ENCODE assay signal across 28 cellular contexts in the genomic region with DNA sequence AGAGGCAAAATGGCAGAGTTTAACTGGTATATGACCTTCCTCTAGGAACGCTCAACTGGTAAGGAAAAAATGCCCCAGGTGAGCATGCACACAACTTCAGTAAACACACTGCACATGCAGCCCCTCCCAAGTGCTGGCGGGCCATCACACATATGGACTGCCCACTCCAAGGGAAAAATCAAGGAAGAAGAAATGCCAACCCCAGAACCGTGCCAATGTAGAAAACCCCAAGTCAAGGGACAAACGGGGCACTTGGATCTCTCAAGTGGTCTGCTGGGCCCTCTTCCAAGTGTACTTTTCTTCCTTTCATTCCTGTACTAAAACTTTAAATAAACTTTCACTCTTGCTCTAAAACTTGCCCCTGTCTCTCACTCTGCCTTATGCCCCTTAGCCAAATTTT.
"Had no signal": no experiment of that assay in that cellular context is flagged by ENCODE, and none has a peak within 500 bp of the region (broad histone marks: within the 10 kb centered on the region; RNA-seq: fewer than 3 reads in every experiment).

No MANE protein-coding gene starts in this region.

- H3K36me3 Mint-ChIP-seq: naive B cell; natural killer cell treated with Interleukin-12 subunit alpha and Interleukin-12 subunit beta and Interleukin-15 and Interleukin-18, amount 100 ng/mL, for 72 hours; neural progenitor cell; stimulated activated effector memory CD8-positive, alpha-beta T cell treated with anti-CD3 and anti-CD28 coated beads, Interleukin-12 subunit alpha, Interleukin-12 subunit beta, amount 100 ng/mL, for 72 hours; stimulated activated naive B cell treated with anti-CD40 and anti-IgM and Interleukin-4, amounts not matched to agents 10 μg/mL and 1 μg/mL and 100 μg/mL, for 72 hours; type B pancreatic cell had no signal

- H3K4me3 ChIP-seq: neural progenitor cell, ovary, psoas muscle, right lobe of liver, sigmoid colon, stomach, thoracic aorta, tibial artery, transverse colon, vagina had no signal

- H3K4me3 Mint-ChIP-seq: naive B cell; naive thymus-derived CD8-positive, alpha-beta T cell; natural killer cell treated with Interleukin-12 subunit alpha and Interleukin-12 subunit beta and Interleukin-15 and Interleukin-18, amount 100 ng/mL, for 72 hours; neural progenitor cell; stimulated activated effector memory CD8-positive, alpha-beta T cell treated with anti-CD3 and anti-CD28 coated beads, Interleukin-12 subunit alpha, Interleukin-12 subunit beta, amount 100 ng/mL, for 72 hours; stimulated activated naive B cell treated with anti-CD40 and anti-IgM and Interleukin-4, amounts not matched to agents 10 μg/mL and 1 μg/mL and 100 μg/mL, for 72 hours; type B pancreatic cell had no signal

- H3K27me3 ChIP-seq: neural progenitor cell, ovary, right lobe of liver, sigmoid colon, stomach, tibial artery, transverse colon, vagina had no signal

- ATAC-seq: naive thymus-derived CD8-positive, alpha-beta T cell; natural killer cell treated with Interleukin-12 subunit alpha and Interleukin-12 subunit beta and Interleukin-15 and Interleukin-18, amount 100 ng/mL, for 72 hours; psoas muscle; right cardiac atrium; right lobe of liver; stimulated activated effector memory CD8-positive, alpha-beta T cell treated with anti-CD3 and anti-CD28 coated beads, Interleukin-12 subunit alpha, Interleukin-12 subunit beta, amount 100 ng/mL, for 72 hours; stimulated activated naive B cell treated with anti-CD40 and anti-IgM and Interleukin-4, amounts not matched to agents 10 μg/mL and 1 μg/mL and 100 μg/mL, for 72 hours had no signal

- H3K9me3 ChIP-seq: ovary, psoas muscle, right lobe of liver, vagina had no signal

- H3K4me1 Mint-ChIP-seq: naive B cell; neural progenitor cell; stimulated activated effector memory CD8-positive, alpha-beta T cell treated with anti-CD3 and anti-CD28 coated beads, Interleukin-12 subunit alpha, Interleukin-12 subunit beta, amount 100 ng/mL, for 72 hours; stimulated activated naive B cell treated with anti-CD40 and anti-IgM and Interleukin-4, amounts not matched to agents 10 μg/mL and 1 μg/mL and 100 μg/mL, for 72 hours had no signal

- H3K27me3 Mint-ChIP-seq: naive thymus-derived CD8-positive, alpha-beta T cell; type B pancreatic cell had no signal

- H3K27ac Mint-ChIP-seq: naive B cell; naive thymus-derived CD8-positive, alpha-beta T cell; natural killer cell treated with Interleukin-12 subunit alpha and Interleukin-12 subunit beta and Interleukin-15 and Interleukin-18, amount 100 ng/mL, for 72 hours; neural progenitor cell; progenitor cell of endocrine pancreas; stimulated activated effector memory CD8-positive, alpha-beta T cell treated with anti-CD3 and anti-CD28 coated beads, Interleukin-12 subunit alpha, Interleukin-12 subunit beta, amount 100 ng/mL, for 72 hours; stimulated activated naive B cell treated with anti-CD40 and anti-IgM and Interleukin-4, amounts not matched to agents 10 μg/mL and 1 μg/mL and 100 μg/mL, for 72 hours; type B pancreatic cell had no signal

- H3K27ac ChIP-seq: neural progenitor cell, ovary, parathyroid adenoma, psoas muscle, right lobe of liver, sigmoid colon, stomach, thoracic aorta, tibial artery, transverse colon, vagina had no signal

- H3K4me1 ChIP-seq: neural progenitor cell, parathyroid adenoma, psoas muscle, right lobe of liver, sigmoid colon, stomach, tibial artery, transverse colon, vagina had no signal

- H3K36me3 ChIP-seq: neural progenitor cell, ovary, right lobe of liver, sigmoid colon, stomach, thoracic aorta, tibial artery, transverse colon, vagina had no signal

- DNase-seq: naive B cell; naive thymus-derived CD8-positive, alpha-beta T cell; occipital lobe; ovary; posterior cingulate gyrus; psoas muscle; right cardiac atrium; right lobe of liver; sigmoid colon; small intestine; stimulated activated CD4-positive, alpha-beta T cell treated with anti-CD3 and anti-CD28 coated beads, Interleukin-15, amount 100 ng/mL, for 24 hours; stimulated activated CD4-positive, alpha-beta T cell treated with anti-CD3 and anti-CD28 coated beads, Interleukin-2, amount 100 ng/mL, for 24 hours; stimulated activated CD4-positive, alpha-beta T cell treated with anti-CD3 and anti-CD28 coated beads, Interleukin-2, amount 100 ng/mL, for 48 hours; stimulated activated CD4-positive, alpha-beta T cell treated with anti-CD3 and anti-CD28 coated beads, Interleukin-4, amount 100 ng/mL, for 24 hours; stimulated activated naive B cell treated with anti-CD40 and anti-IgM and Interleukin-4, amounts not matched to agents 10 μg/mL and 1 μg/mL and 100 μg/mL, for 72 hours; stimulated activated naive CD4-positive, alpha-beta T cell treated with Interleukin-2 at 50 U/mL for 16 hours; stomach; tibial artery; transverse colon had no signal

- FAIRE-seq: small intestine, urothelium cell line had no signal
